16 cellular contexts compared by ENCODE assay signal in the genomic region with DNA sequence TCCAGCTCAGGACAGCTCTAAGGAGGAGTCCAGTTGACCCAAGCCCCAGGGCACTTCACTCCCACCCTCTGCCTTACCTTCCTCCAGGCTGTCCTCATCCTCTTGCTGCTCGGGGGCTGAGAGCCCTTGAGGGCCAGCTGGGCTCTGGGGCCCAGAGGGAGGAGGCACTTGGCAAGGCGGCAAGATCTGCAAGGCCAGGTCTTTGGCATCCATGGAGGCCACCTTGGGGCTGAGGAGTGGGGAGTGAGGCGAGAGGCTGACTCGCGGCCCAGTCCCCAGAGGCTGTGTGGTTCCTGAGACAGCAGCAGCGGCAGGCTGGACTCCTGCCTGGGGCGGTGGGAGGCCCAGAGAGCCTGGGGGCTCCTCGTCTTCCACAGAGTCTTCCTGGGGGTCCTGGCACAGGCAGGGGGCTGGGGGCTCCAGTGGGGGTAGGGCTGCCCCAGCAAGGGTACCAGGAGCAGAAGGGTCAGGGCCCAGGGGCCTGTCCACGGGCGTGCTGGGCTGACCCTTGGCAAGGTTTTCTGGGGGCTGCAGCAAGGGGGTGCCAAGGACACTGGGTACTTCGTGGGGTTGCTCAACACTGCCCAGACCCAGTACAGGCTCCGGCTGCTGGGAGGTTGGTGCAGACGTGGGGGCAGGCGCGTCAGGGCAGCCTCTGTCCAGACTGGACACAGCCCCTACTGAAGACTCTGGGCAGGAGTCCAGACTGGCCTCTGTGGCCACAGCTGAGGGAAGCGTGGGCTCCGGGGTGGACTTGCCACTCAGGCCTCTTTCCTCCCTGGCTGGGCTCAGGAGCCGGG. TPM values are rescaled to one million over a fixed set of nuclear protein-coding genes. Genes with fewer than 3 reads are reported as not detected.
DNase-seq lines count a peak whose midpoint lies in the region; ATAC-seq, FAIRE-seq and TF ChIP-seq lines count a peak whose summit lies in the region.
"Had no signal": no experiment of that assay in that cellular context is flagged by ENCODE, and none has a peak within 500 bp of the region (broad histone marks: within the 10 kb centered on the region; RNA-seq: fewer than 3 reads in every experiment).

No MANE protein-coding gene starts in this region.

- H3K4me1 Mint-ChIP-seq in activated T-cell treated with anti-CD3 and anti-CD28 coated beads, Interleukin-2, amount 50 U/mL, for 72 hours (ENCODE audit: low read depth): no peaks in the 10 kb centered on the region
- no peaks in the 10 kb centered on the region for H3K4me1 Mint-ChIP-seq in activated T-cell treated with anti-CD3 and anti-CD28 coated beads, Interleukin-2, amount 50 U/mL, for 4 hours (ENCODE audit: low read depth)
- H3K4me1 Mint-ChIP-seq: activated CD8-positive, alpha-beta memory T cell treated with anti-CD3 and anti-CD28 coated beads, Interleukin-2, amount 10 ng/mL, durations not matched to agents 7 days and 5 days; activated naive CD8-positive, alpha-beta T cell treated with anti-CD3 and anti-CD28 coated beads, Interleukin-2, amount 50 U/mL, for 24 hours had no signal

- FAIRE-seq in RCC 7860 (lab: Jason Lieb, UNC): no peak
- FAIRE-seq: TTC549 had no signal

- H3K9me3 Mint-ChIP-seq in activated T-cell treated with anti-CD3 and anti-CD28 coated beads, Interleukin-2, amount 50 U/mL, for 72 hours: no peaks in the 10 kb centered on the region
- H3K9me3 Mint-ChIP-seq in activated T-cell treated with anti-CD3 and anti-CD28 coated beads, Interleukin-2, amount 50 U/mL, for 4 hours: no peaks in the 10 kb centered on the region
- H3K9me3 Mint-ChIP-seq: activated naive CD8-positive, alpha-beta T cell treated with anti-CD3 and anti-CD28 coated beads, Interleukin-2, amount 50 U/mL, for 24 hours had no signal

- H3K27me3 Mint-ChIP-seq in activated T-cell treated with anti-CD3 and anti-CD28 coated beads, Interleukin-2, amount 50 U/mL, for 72 hours (ENCODE audit: low read depth): no peaks in the 10 kb centered on the region
- no peaks in the 10 kb centered on the region for H3K27me3 Mint-ChIP-seq in activated T-cell treated with anti-CD3 and anti-CD28 coated beads, Interleukin-2, amount 50 U/mL, for 4 hours (ENCODE audit: low read depth)
- H3K27me3 Mint-ChIP-seq: activated CD8-positive, alpha-beta memory T cell treated with anti-CD3 and anti-CD28 coated beads, Interleukin-2, amount 10 ng/mL, durations not matched to agents 7 days and 5 days; activated naive CD8-positive, alpha-beta T cell treated with anti-CD3 and anti-CD28 coated beads, Interleukin-2, amount 50 U/mL, for 24 hours had no signal

- H3K4me3 Mint-ChIP-seq in activated T-cell treated with anti-CD3 and anti-CD28 coated beads, Interleukin-2, amount 50 U/mL, for 72 hours: no peak overlapping the region
- no peak overlapping the region for H3K4me3 Mint-ChIP-seq in activated T-cell treated with anti-CD3 and anti-CD28 coated beads, Interleukin-2, amount 50 U/mL, for 4 hours
- H3K4me3 Mint-ChIP-seq: activated CD8-positive, alpha-beta memory T cell treated with anti-CD3 and anti-CD28 coated beads, Interleukin-2, amount 10 ng/mL, durations not matched to agents 7 days and 5 days; activated naive CD8-positive, alpha-beta T cell treated with anti-CD3 and anti-CD28 coated beads, Interleukin-2, amount 50 U/mL, for 24 hours had no signal

- no peaks in the 10 kb centered on the region for H3K27me3 ChIP-seq in layer of hippocampus (ENCODE audit: control insufficient read depth, insufficient read depth, low read length)
- H3K27me3 ChIP-seq: left lung had no signal

- no peak overlapping the region for H3K27ac Mint-ChIP-seq in activated T-cell treated with anti-CD3 and anti-CD28 coated beads, Interleukin-2, amount 50 U/mL, for 72 hours
- H3K27ac Mint-ChIP-seq: activated CD8-positive, alpha-beta memory T cell treated with anti-CD3 and anti-CD28 coated beads, Interleukin-2, amount 10 ng/mL, durations not matched to agents 7 days and 5 days; activated naive CD8-positive, alpha-beta T cell treated with anti-CD3 and anti-CD28 coated beads, Interleukin-2, amount 50 U/mL, for 24 hours had no signal

- no peaks in the 10 kb centered on the region for H3K36me3 Mint-ChIP-seq in activated T-cell treated with anti-CD3 and anti-CD28 coated beads, Interleukin-2, amount 50 U/mL, for 72 hours (ENCODE audit: insufficient read depth in 2 of 2)
- no peaks in the 10 kb centered on the region for H3K36me3 Mint-ChIP-seq in activated T-cell treated with anti-CD3 and anti-CD28 coated beads, Interleukin-2, amount 50 U/mL, for 4 hours (ENCODE audit: insufficient read depth)
- H3K36me3 Mint-ChIP-seq: activated CD8-positive, alpha-beta memory T cell treated with anti-CD3 and anti-CD28 coated beads, Interleukin-2, amount 10 ng/mL, durations not matched to agents 7 days and 5 days had no signal

- DNase-seq in activated T-cell treated with anti-CD3 and anti-CD28 coated beads, Interleukin-2, amount 50 U/mL, for 72 hours: no peak
- no peak for DNase-seq in activated T-cell treated with anti-CD3 and anti-CD28 coated beads, Interleukin-2, amount 50 U/mL, for 4 hours
- peak; percentile 27 for DNase-seq in choroid plexus epithelial cell (ENCODE audit: low read depth)
- DNase-seq in GM19240 (ENCODE audit: insufficient read length, low spot score): no peak
- no peak for DNase-seq in RCC 7860 (ENCODE audit: low spot score)
- DNase-seq: activated CD8-positive, alpha-beta memory T cell treated with anti-CD3 and anti-CD28 coated beads, Interleukin-2, amount 10 ng/mL, durations not matched to agents 7 days and 5 days; activated naive CD8-positive, alpha-beta T cell treated with anti-CD3 and anti-CD28 coated beads, Interleukin-2, amount 50 U/mL, for 24 hours; effector CD4-positive, alpha-beta T cell; KBM-7; NCI-H526 treated with DMSO at 0.1 percent for 48 hours; SHP77 had no signal

- no peak overlapping the region for H3K4me3 ChIP-seq in choroid plexus epithelial cell (ENCODE audit: low read depth, low read length)
- H3K4me3 ChIP-seq: left lung had no signal

- H3K27ac ChIP-seq in layer of hippocampus (ENCODE audit: low read depth, low read length): peak overlapping the region; percentile 77
- peak overlapping the region; percentile 75 for H3K27ac ChIP-seq in temporal lobe (ENCODE audit: low read depth, low read length)
- H3K27ac ChIP-seq: left lung had no signal

- peak; percentile 7 to 14 for ATAC-seq in activated T-cell treated with anti-CD3 and anti-CD28 coated beads, Interleukin-2, amount 50 U/mL, for 72 hours (replicated peaks in 1 of 2)
- no peak for ATAC-seq in activated T-cell treated with anti-CD3 and anti-CD28 coated beads, Interleukin-2, amount 50 U/mL, for 4 hours
- no peak for ATAC-seq in GM18502 (IDR thresholded peaks at IDR 0.05; ENCODE audit: poor library complexity, unreplicated experiment)
- ATAC-seq: activated CD8-positive, alpha-beta memory T cell treated with anti-CD3 and anti-CD28 coated beads, Interleukin-2, amount 10 ng/mL, durations not matched to agents 7 days and 5 days; activated naive CD8-positive, alpha-beta T cell treated with anti-CD3 and anti-CD28 coated beads, Interleukin-2, amount 50 U/mL, for 24 hours; left lung had no signal

- TF ChIP-seq CTCF in choroid plexus epithelial cell (conservative IDR thresholded peaks at IDR 0.05; ENCODE audit: low read depth, low read length): no peak

RNA-seq across cellular contexts. Expression of a gene that starts 6.5 kb away (rescaled TPM):
- total RNA-seq in activated T-cell treated with anti-CD3 and anti-CD28 coated beads, Interleukin-2, amount 50 U/mL, for 72 hours: under 1 TPM; 0.36 to 0.76 TPM
- total RNA-seq in activated T-cell treated with anti-CD3 and anti-CD28 coated beads, Interleukin-2, amount 50 U/mL, for 4 hours: under 1 TPM; 0.14 to 0.66 (median 0.37) TPM
- 8.9 TPM for total RNA-seq in temporal lobe

RNA-seq across cellular contexts. Expression of a gene that starts 29.3 kb away (rescaled TPM):
- total RNA-seq in activated T-cell treated with anti-CD3 and anti-CD28 coated beads, Interleukin-2, amount 50 U/mL, for 72 hours: 100 to 1,000 TPM; 107 to 118 TPM
- total RNA-seq in activated T-cell treated with anti-CD3 and anti-CD28 coated beads, Interleukin-2, amount 50 U/mL, for 4 hours: 100 to 1,000 TPM; 206 to 236 (median 233) TPM
- total RNA-seq in temporal lobe: 35.9 TPM

Comparison
In these comparisons a context has a peak if more than half of its experiments do, and no peak if none do; other contexts are left out.
1. ATAC-seq: peak in activated T-cell treated with anti-CD3 and anti-CD28 coated beads, Interleukin-2, amount 50 U/mL, for 72 hours (2 of 2); none in activated T-cell treated with anti-CD3 and anti-CD28 coated beads, Interleukin-2, amount 50 U/mL, for 4 hours (0 of 2) and GM18502 (single experiment).